ENCODE assay signal across 1 cellular context in the genomic region with DNA sequence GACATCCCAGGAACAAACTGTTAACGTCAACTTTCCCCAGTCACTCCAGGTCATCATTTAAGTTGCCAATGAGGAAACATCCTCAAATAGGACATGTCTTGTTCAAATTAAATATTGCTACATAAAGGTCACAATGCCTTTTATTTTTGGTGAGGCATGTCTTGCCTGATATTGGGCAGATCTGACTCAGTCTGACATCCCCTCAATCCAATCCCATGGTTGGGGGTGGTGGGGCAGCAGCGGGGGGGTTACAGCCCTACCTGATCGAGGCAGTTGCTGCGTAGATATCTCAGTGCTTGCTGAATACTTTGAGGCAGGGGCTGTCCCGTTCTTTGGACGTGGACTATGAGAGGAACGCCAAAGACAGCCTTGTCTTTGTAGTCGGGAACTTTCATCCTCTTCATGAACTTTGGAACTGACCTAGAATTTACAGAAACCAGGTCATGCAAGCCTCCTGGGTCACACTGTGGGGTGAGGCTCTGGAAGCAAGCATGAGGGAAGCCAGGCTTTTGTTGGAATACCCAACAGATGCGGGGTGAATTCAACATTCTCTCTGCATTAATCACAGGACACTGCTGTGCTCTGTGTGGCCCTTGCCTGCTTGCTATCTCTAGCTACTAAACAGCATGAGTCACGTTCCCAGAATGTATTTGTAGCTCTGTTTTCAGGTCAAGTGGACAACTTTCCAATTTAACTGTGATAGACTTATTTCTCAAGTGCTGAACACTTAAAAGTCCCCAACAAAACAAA.
TF ChIP-seq lines count a peak whose summit lies in the region.

No MANE protein-coding gene starts in this region.

TF ChIP-seq in HepG2, 621 proteins besides CTCF, POLR2A, EP300 and RAD21 (continued from another document):
- TF ChIP-seq DZIP1 (CRISPR knock-in tag; IDR thresholded peaks at IDR 0.05) = no peak
